In genomic region chr1:37415611-37416244, GRCh38 we compare ENCODE assay signal across 23 cellular contexts. TPM values are rescaled to one million over a fixed set of nuclear protein-coding genes. Genes with fewer than 3 reads are reported as not detected.
"Had no signal": no experiment of that assay in that cellular context is flagged by ENCODE, and none has a peak within 500 bp of the region (broad histone marks: within the 10 kb centered on the region; RNA-seq: fewer than 3 reads in every experiment).

No MANE protein-coding gene starts in this region.

- H3K27me3 ChIP-seq: dorsolateral prefrontal cortex, pancreas, right lobe of liver, vagina had no signal

- DNase-seq: cerebellar nuclear complex; effector CD8-positive, alpha-beta T cell; heart left ventricle; hippocampal formation; left colon; left ventricle myocardium superior; mesenchymal stem cell; midbrain; naive thymus-derived CD8-positive, alpha-beta T cell; pancreas; psoas muscle; retina; right lobe of liver; stimulated activated CD4-positive, alpha-beta T cell treated with anti-CD3 and anti-CD28 coated beads, Interleukin-15, amount 100 ng/mL, for 24 hours; stimulated activated CD4-positive, alpha-beta T cell treated with anti-CD3 and anti-CD28 coated beads, Interleukin-1b, Interleukin-23, amount 100 ng/mL, for 48 hours; stimulated activated CD4-positive, alpha-beta T cell treated with anti-CD3 and anti-CD28 coated beads, Interleukin-4, amount 100 ng/mL, for 24 hours had no signal

- ATAC-seq: heart left ventricle; left colon; left ventricle myocardium superior; naive thymus-derived CD8-positive, alpha-beta T cell; pancreas; psoas muscle; right lobe of liver; stimulated activated memory B cell treated with anti-CD40 and anti-IgM and Interleukin-4, amounts not matched to agents 10 μg/mL and 1 μg/mL and 100 μg/mL, for 72 hours had no signal

- H3K27ac ChIP-seq: coronary artery, heart left ventricle, pancreas, psoas muscle, right lobe of liver, thoracic aorta, vagina had no signal

- H3K9me3 ChIP-seq: heart left ventricle, pancreas, psoas muscle, right lobe of liver, thoracic aorta, vagina had no signal

- H3K4me1 ChIP-seq: heart left ventricle, pancreas, psoas muscle, right lobe of liver, vagina had no signal

- H3K36me3 ChIP-seq: heart left ventricle, pancreas, right lobe of liver, thoracic aorta, vagina had no signal

- H3K4me3 ChIP-seq: coronary artery, dorsolateral prefrontal cortex, heart left ventricle, lung, pancreas, psoas muscle, right lobe of liver, thoracic aorta, vagina had no signal

RNA-seq across cellular contexts. Expression of gene ZC3H12A, which starts 58.7 kb away (rescaled TPM):
- polyA plus RNA-seq: neural cell had no signal
